In the genomic region with DNA sequence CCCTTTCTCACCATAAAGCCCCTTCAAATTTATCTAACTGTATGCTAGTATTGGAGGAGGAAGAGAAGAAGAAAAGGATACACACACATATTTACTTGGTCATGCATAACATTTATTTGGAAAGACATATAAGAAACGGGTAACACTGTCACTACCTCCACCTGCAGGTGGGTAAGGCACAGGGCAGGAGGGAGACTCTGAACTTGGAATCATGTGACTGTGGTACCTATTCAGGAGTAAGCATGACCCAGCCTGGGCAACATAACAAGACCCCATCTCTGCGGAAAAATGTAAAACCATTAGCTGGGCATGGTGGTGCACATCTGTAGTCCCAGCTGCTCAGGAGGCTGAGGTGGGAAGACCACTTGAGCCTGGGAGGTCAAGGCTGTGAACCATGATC, we compare ENCODE assay signal across 13 cellular contexts. TPM values are rescaled to one million over a fixed set of nuclear protein-coding genes. Genes with fewer than 3 reads are reported as not detected.
A peak's percentile ranks its signal among the peaks of the same experiment; 100 is the strongest.
DNase-seq lines count a peak whose midpoint lies in the region; TF ChIP-seq lines count a peak whose summit lies in the region.
"Had no signal": no experiment of that assay in that cellular context is flagged by ENCODE, and none has a peak within 500 bp of the region (broad histone marks: within the 10 kb centered on the region; RNA-seq: fewer than 3 reads in every experiment).

No MANE protein-coding gene starts in this region.

- no peak overlapping the region for H3K4me3 Mint-ChIP-seq in neural crest cell
- H3K4me3 Mint-ChIP-seq: activated naive CD4-positive, alpha-beta T cell treated with anti-CD3 and anti-CD28 coated beads, Interleukin-2, amount 10 ng/mL, durations not matched to agents 7 days and 5 days had no signal

- H3K36me3 ChIP-seq in Loucy (ENCODE audit: insufficient read depth, low read length): no peaks in the 10 kb centered on the region
- H3K36me3 ChIP-seq: uterus had no signal

- H3K27me3 ChIP-seq in Loucy (ENCODE audit: insufficient read depth, low read length, poor library complexity, severe bottlenecking): no peaks in the 10 kb centered on the region
- H3K27me3 ChIP-seq: uterus had no signal

- in situ Hi-C loops in T47D (cut with HindIII; ENCODE audit: low pct_unique_long_range_greater_than_20kb, low sequenced_read_pairs): no loop called here

- peak; percentile 1 for DNase-seq in NCI-H1694 treated with DMSO at 0.1 percent for 48 hours (lab: John Stamatoyannopoulos, UW)
- no peak for DNase-seq in NCI-H1694 (lab: John Stamatoyannopoulos, UW)
- DNase-seq in T47D (ENCODE audit: low read depth in 1 of 2, low spot score in 1 of 2): peak; percentile 61 to 65
- no peak for DNase-seq in neural crest cell (ENCODE audit: low read depth, low spot score)
- DNase-seq in ureter (ENCODE audit: low spot score): no peak
- DNase-seq in NCI-H345 treated with DMSO at 0.1 percent for 48 hours (lab: John Stamatoyannopoulos, UW; ENCODE audit: unreplicated experiment): no peak
- no peak for DNase-seq in activated CD4-positive, CD25-positive, alpha-beta regulatory T cell treated with anti-CD3 and anti-CD28 coated beads, Interleukin-2, amount 50 U/mL, for 72 hours
- DNase-seq: activated CD4-positive, alpha-beta T cell treated with anti-CD3 and anti-CD28 coated beads for 1 hour; activated naive CD4-positive, alpha-beta T cell treated with anti-CD3 and anti-CD28 coated beads, Interleukin-2, amount 10 ng/mL, durations not matched to agents 7 days and 5 days; uterus had no signal

- no peaks in the 10 kb centered on the region for H4K20me1 ChIP-seq in Loucy (ENCODE audit: insufficient read depth, low read length, poor library complexity, severe bottlenecking)

- H3K9ac ChIP-seq in Loucy (ENCODE audit: low read depth, low read length, poor library complexity, severe bottlenecking): no peak overlapping the region

- H2AFZ ChIP-seq in Loucy (ENCODE audit: low read length): no peak overlapping the region; the same call in 1 of the 2 replicates

- peaks cover 20% of the 10 kb centered on the region for H3K27me3 Mint-ChIP-seq in neural crest cell (ENCODE audit: low read depth)

- H3F3A ChIP-seq in Loucy (ENCODE audit: low read depth): no peaks in the 10 kb centered on the region

- no peaks in the 10 kb centered on the region for H3K79me2 ChIP-seq in Loucy (ENCODE audit: insufficient read depth, low read length)

- H3K4me1 Mint-ChIP-seq in neural crest cell: no peaks in the 10 kb centered on the region
- H3K4me1 Mint-ChIP-seq: activated naive CD4-positive, alpha-beta T cell treated with anti-CD3 and anti-CD28 coated beads, Interleukin-2, amount 10 ng/mL, durations not matched to agents 7 days and 5 days had no signal

- no peaks in the 10 kb centered on the region for H3K36me3 Mint-ChIP-seq in neural crest cell (ENCODE audit: low read depth)
- H3K36me3 Mint-ChIP-seq: activated naive CD4-positive, alpha-beta T cell treated with anti-CD3 and anti-CD28 coated beads, Interleukin-2, amount 10 ng/mL, durations not matched to agents 7 days and 5 days had no signal

- no peak overlapping the region for H3K4me3 ChIP-seq in Loucy (ENCODE audit: low read length, poor library complexity, severe bottlenecking)
- H3K4me3 ChIP-seq: uterus had no signal

- no peak overlapping the region for H3K4me2 ChIP-seq in Loucy (ENCODE audit: low read depth, low read length, poor library complexity, severe bottlenecking)

- H3K4me1 ChIP-seq in Loucy (ENCODE audit: insufficient read depth, low read length, poor library complexity, severe bottlenecking): no peaks in the 10 kb centered on the region
- H3K4me1 ChIP-seq: uterus had no signal

- no peaks in the 10 kb centered on the region for H3K9me3 ChIP-seq in Loucy (ENCODE audit: insufficient read depth, low read depth, low read length)
- H3K9me3 ChIP-seq: uterus had no signal

- H3K27ac Mint-ChIP-seq in neural crest cell (ENCODE audit: unreplicated experiment): no peak overlapping the region
- H3K27ac Mint-ChIP-seq: activated naive CD4-positive, alpha-beta T cell treated with anti-CD3 and anti-CD28 coated beads, Interleukin-2, amount 10 ng/mL, durations not matched to agents 7 days and 5 days had no signal

- no peaks in the 10 kb centered on the region for H3K9me3 Mint-ChIP-seq in neural crest cell
- H3K9me3 Mint-ChIP-seq: activated naive CD4-positive, alpha-beta T cell treated with anti-CD3 and anti-CD28 coated beads, Interleukin-2, amount 10 ng/mL, durations not matched to agents 7 days and 5 days had no signal

- peak; percentile 65 for TF ChIP-seq CTCF in Loucy (conservative IDR thresholded peaks at IDR 0.05; ENCODE audit: low read length)
- peak; percentile 46 for TF ChIP-seq CTCF in neural crest cell (conservative IDR thresholded peaks at IDR 0.05)

- no peaks in the 10 kb centered on the region for H3K9me2 ChIP-seq in Loucy (replicated peaks; ENCODE audit: low read depth, low read length)

RNA-seq across cellular contexts. Expression of gene PADI6, which starts 1.4 kb away (rescaled TPM):
- total RNA-seq in neural crest cell (not detected in 2 replicates), ureter (not detected)
- total RNA-seq: lower leg skin, posterior vena cava had no signal

Comparison
In these comparisons a context has a peak if more than half of its experiments do, and no peak if none do; other contexts are left out.
1. DNase-seq: peak in NCI-H1694 treated with DMSO at 0.1 percent for 48 hours (single experiment) and T47D (2 of 2); none in NCI-H1694 (single experiment), neural crest cell (single experiment), ureter (single experiment), NCI-H345 treated with DMSO at 0.1 percent for 48 hours (single experiment) and activated CD4-positive, CD25-positive, alpha-beta regulatory T cell treated with anti-CD3 and anti-CD28 coated beads, Interleukin-2, amount 50 U/mL, for 72 hours (single experiment).